In the genomic region with DNA sequence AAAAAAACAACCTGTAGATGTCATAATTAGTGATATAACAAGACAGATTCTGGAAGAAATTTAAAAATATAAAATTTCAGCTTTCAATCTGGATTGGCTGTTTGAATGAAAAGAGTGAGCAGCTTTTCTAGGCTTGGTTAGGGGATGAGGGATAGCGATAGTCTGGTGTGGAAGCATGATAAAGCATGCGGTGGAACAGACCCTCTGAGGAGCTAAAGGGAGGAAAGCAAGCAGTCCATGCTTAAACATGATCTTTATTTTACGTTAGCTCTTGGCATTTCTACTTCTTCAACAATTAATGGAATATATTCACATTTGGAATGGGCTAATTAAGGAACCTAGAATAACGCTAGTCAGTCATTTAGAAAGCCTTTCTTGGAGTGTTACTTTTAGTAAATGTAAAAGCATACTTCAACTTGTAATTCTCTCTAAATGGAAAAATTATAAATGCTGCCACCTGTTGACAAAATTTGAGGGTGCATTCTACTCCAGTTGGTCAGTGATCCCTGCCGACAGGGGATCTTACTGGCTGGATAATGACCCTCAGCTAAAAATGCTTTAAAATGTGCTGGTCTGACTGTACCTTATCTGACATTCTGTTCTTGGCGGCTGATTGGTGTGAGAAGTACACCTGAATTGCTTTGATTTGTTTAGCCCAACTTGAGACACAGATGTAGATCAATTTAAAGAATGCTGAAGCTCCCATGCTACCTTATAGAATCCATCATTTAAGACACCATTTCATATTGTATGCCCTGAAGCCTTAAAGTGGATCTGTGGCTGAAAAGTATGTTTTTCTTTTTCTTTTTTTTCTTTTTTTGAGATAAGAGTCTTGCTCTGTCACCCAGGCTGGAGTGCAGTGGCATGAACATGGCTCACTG, we compare ENCODE assay signal across 7 cellular contexts.
DNase-seq lines count a peak whose midpoint lies in the region; ATAC-seq, FAIRE-seq and TF ChIP-seq lines count a peak whose summit lies in the region.

No MANE protein-coding gene starts in this region.

- TF ChIP-seq CTCF in GM12878 (IDR thresholded peaks at IDR 0.05 in 2 of 3, conservative IDR thresholded peaks at IDR 0.05 in 1 of 3; ENCODE audit: control insufficient read depth in 2 of 3, extremely low read depth in 1 of 3, insufficient read depth in 1 of 3, low read depth in 3 of 3, low read length in 3 of 3) (peak; percentile 48 to 59 (median 51)), tibial artery (IDR thresholded peaks at IDR 0.05) (peak; percentile 68 to 70)

- H3K36me3 ChIP-seq in HAP-1 (replicated peaks) (no peaks in the 10 kb centered on the region), GM12878 (ENCODE audit: control insufficient read depth in 2 of 2, insufficient read depth in 2 of 2, low read length in 1 of 2) (no peaks in the 10 kb centered on the region), tibial artery (no peaks in the 10 kb centered on the region)

- TF ChIP-seq EP300 in GM12878 (IDR thresholded peaks at IDR 0.05; ENCODE audit: borderline replicate concordance in 1 of 2, control insufficient read depth in 1 of 2, low read depth in 2 of 2, low read length in 2 of 2) = no peak

- intact Hi-C loops in GM12878 (cut with micrococcal nuclease; ENCODE audit: unreplicated experiment) (loop anchor here (1.0 kb wide), 1 partner anchor 149 kb away; no protein-coding TSS in a partner anchor), tibial artery (cut with DNase I; ENCODE audit: low total_unique reads) (no loop called here)

- peak; percentile 60 for TF ChIP-seq RAD21 in GM12878 (IDR thresholded peaks at IDR 0.05; ENCODE audit: insufficient read depth, low read depth, low read length)

- 42% methylated on average over 6 of the region's 6 CpGs for WGBS in GM12878 (ENCODE audit: insufficient coverage, insufficient replicate concordance, low lambda C conversion rate, missing lambda C conversion rate)

- no peak overlapping the region for H3K9ac ChIP-seq in GM12878 (ENCODE audit: control insufficient read depth, insufficient read depth, low read length)

- CTCF ChIA-PET in GM12878 (lab: Yijun Ruan, JAX) = interaction anchor here (0.5 to 5.7 kb wide), 35 partner anchors 8 to 940 kb away, joined by 3 to 63 read pairs (median 4); no protein-coding TSS in a partner anchor

- peaks cover 3% of the 10 kb centered on the region; the same call in 1 of the 2 replicates for H4K20me1 ChIP-seq in GM12878 (ENCODE audit: control insufficient read depth, insufficient read depth)

- FAIRE-seq in GM12878 (lab: Jason Lieb, UNC) = peak; percentile 70

- no peak overlapping the region for H2AFZ ChIP-seq in GM12878 (ENCODE audit: control insufficient read depth, low read depth, low read length)

- H3K79me2 ChIP-seq in GM12878 (ENCODE audit: control insufficient read depth, insufficient read depth, low read length) = peaks cover 41% of the 10 kb centered on the region

- POLR2A ChIA-PET in GM12878 (lab: Charles Lee) = interaction anchor here (0.7 to 1.4 kb wide), 2 partner anchors 61 to 135 kb away, joined by 3 read pairs; a partner anchor contains a TSS

- H3K4me1 ChIP-seq in HAP-1 = peaks cover 4% of the 10 kb centered on the region
- peaks cover 38% of the 10 kb centered on the region for H3K4me1 ChIP-seq in GM12878 (ENCODE audit: control insufficient read depth, insufficient read depth, low read length)
- H3K4me1 ChIP-seq in tibial artery = peaks cover 0 to 12% (median 4%) of the 10 kb centered on the region in 4 donors

- no peak overlapping the region for H3K4me2 ChIP-seq in GM12878 (ENCODE audit: control insufficient read depth, insufficient read depth)

- peak; percentile 54 for DNase-seq in EH (ENCODE audit: low read depth)
- peak; percentile 55 to 62 for DNase-seq in HAP-1 (ENCODE audit: low spot score in 2 of 2)
- DNase-seq in NCI-H2227 (lab: John Stamatoyannopoulos, UW; ENCODE audit: unreplicated experiment) = peak; percentile 59
- no peak for DNase-seq in GM12878 (ENCODE audit: low read depth, low spot score)
- DNase-seq in inferior parietal cortex (ENCODE audit: extremely low spot score) = peak; percentile 79
- DNase-seq in tibial artery = no peak
- DNase-seq in occipital lobe (lab: John Stamatoyannopoulos, UW) = no peak

- ATAC-seq in GM12878 = peak; percentile 74

- no peaks in the 10 kb centered on the region for H3K9me3 ChIP-seq in HAP-1
- no peaks in the 10 kb centered on the region for H3K9me3 ChIP-seq in GM12878 (replicated peaks; ENCODE audit: control insufficient read depth, insufficient read depth, low read length)
- H3K9me3 ChIP-seq in tibial artery = no peaks in the 10 kb centered on the region

- H3K27me3 ChIP-seq in HAP-1 (ENCODE audit: low read depth) (no peaks in the 10 kb centered on the region), GM12878 (replicated peaks in 1 of 2; ENCODE audit: control insufficient read depth in 2 of 2, insufficient read depth in 2 of 2, low read length in 1 of 2) (no peaks in the 10 kb centered on the region), tibial artery (no peaks in the 10 kb centered on the region)

- BruUV-seq in GM12878 (replicated peaks; lab: Mats Ljungman, UMichigan) = no TSS peak

- RAD21 ChIA-PET in GM12878 (lab: Charles Lee; ENCODE audit: unreplicated experiment) = interaction anchor here (0.6 to 2.0 kb wide), 10 partner anchors 11 to 149 kb away, joined by 3 to 8 read pairs (median 4); no protein-coding TSS in a partner anchor

- H3K27ac ChIP-seq in GM12878 (ENCODE audit: control insufficient read depth, insufficient read depth) = no peak overlapping the region
- H3K27ac ChIP-seq in tibial artery = no peak overlapping the region

- no peak overlapping the region for H3K4me3 ChIP-seq in HAP-1
- no peak overlapping the region for H3K4me3 ChIP-seq in GM12878
- no peak overlapping the region for H3K4me3 ChIP-seq in tibial artery

- TF ChIP-seq POLR2A in GM12878 (IDR thresholded peaks at IDR 0.05; ENCODE audit: low read depth, low read length) = no peak

- in situ Hi-C loops in HAP-1 (cut with MboI; ENCODE audit: low sequenced_read_pairs) = loop anchor here (5.0 kb wide), 1 partner anchor 142 kb away; no protein-coding TSS in a partner anchor
- in situ Hi-C loops in GM12878 (cut with MboI) = loop anchor here (25.0 kb wide), 1 partner anchor 147 kb away; no protein-coding TSS in a partner anchor

- SMC1A ChIA-PET in GM12878 (lab: Charles Lee; ENCODE audit: uncharacterized antibody, unreplicated experiment) = interaction anchor here (0.8 to 4.0 kb wide), 13 partner anchors 9 to 149 kb away, joined by 3 to 35 read pairs (median 5); no protein-coding TSS in a partner anchor

TF ChIP-seq in GM12878, 131 proteins besides CTCF, POLR2A, EP300 and RAD21:
- peak; percentile 61; the same call in 1 of the 2 replicates for TF ChIP-seq SMC3 (IDR thresholded peaks at IDR 0.05; ENCODE audit: borderline replicate concordance, low read length)
- TF ChIP-seq SPI1 (IDR thresholded peaks at IDR 0.05; ENCODE audit: borderline replicate concordance, insufficient read depth, low read depth, low read length) = no peak

Comparison
In these comparisons a context has a peak if more than half of its experiments do, and no peak if none do; other contexts are left out.
1. DNase-seq: peak in EH (single experiment), HAP-1 (2 of 2), NCI-H2227 (single experiment) and inferior parietal cortex (single experiment); none in GM12878 (single experiment), tibial artery (0 of 2) and occipital lobe (single experiment).